Comparison of ENCODE assay signal across 8 cellular contexts in genomic region chr11:62560566-62561103, GRCh38. TPM values are rescaled to one million over a fixed set of nuclear protein-coding genes. Genes with fewer than 3 reads are reported as not detected.
DNase-seq lines count a peak whose midpoint lies in the region; ATAC-seq and TF ChIP-seq lines count a peak whose summit lies in the region.

No MANE protein-coding gene starts in this region.

- peaks cover 24% of the 10 kb centered on the region for H3K36me3 Mint-ChIP-seq in T-cell

- no peak overlapping the region for H2AFZ ChIP-seq in hepatocyte

- peaks cover 39% of the 10 kb centered on the region for H3K79me2 ChIP-seq in hepatocyte

- CTCF ChIA-PET in T-cell (lab: Charles Lee), result interaction anchor here (0.5 to 5.2 kb wide), 23 partner anchors 9 to 194 kb away, joined by 3 to 63 read pairs (median 4); partner anchors contain the start of genes EEF1G (in 2 of the 2), AHNAK (in 1 of the 2) and ZBTB3 (in 1 of the 2)

- POLR2A ChIA-PET in T-cell (lab: Charles Lee), result interaction anchor here (1.2 to 6.5 kb wide), 2 partner anchors 9 to 16 kb away, joined by 4 to 98 read pairs; partner anchors contain the start of gene AHNAK (in 1 of the 2)

- no peaks in the 10 kb centered on the region for H3K9me2 ChIP-seq in hepatocyte (replicated peaks; ENCODE audit: insufficient read depth)

- in situ Hi-C loops in astrocyte of the cerebellum (cut with HindIII; ENCODE audit: low sequenced_read_pairs), result no loop called here

- no peaks in the 10 kb centered on the region for H3K9me3 Mint-ChIP-seq in T-cell

- peak overlapping the region; percentile 61 for H3K9ac ChIP-seq in skeletal muscle satellite cell (ENCODE audit: low read depth, low read length)

- H3K27me3 Mint-ChIP-seq in T-cell, result no peaks in the 10 kb centered on the region

- H3K36me3 ChIP-seq in hepatocyte (replicated peaks; ENCODE audit: insufficient read depth, low read depth), result no peaks in the 10 kb centered on the region
- H3K36me3 ChIP-seq in skeletal muscle satellite cell (ENCODE audit: insufficient read depth, low read length), result peaks cover 55% of the 10 kb centered on the region

- peaks cover 9% of the 10 kb centered on the region for H4K20me1 ChIP-seq in hepatocyte (ENCODE audit: insufficient read depth, poor library complexity, severe bottlenecking)

- DNase-seq in D341Med (ENCODE audit: low spot score) (peak; percentile 73), HuH-7 (ENCODE audit: low spot score) (peak; percentile 72), T-cell (peak; percentile 39 to 87 (median 71)), astrocyte of the cerebellum (ENCODE audit: low read depth) (peak; percentile 96), hepatocyte (ENCODE audit: low spot score) (peak; percentile 96)

- peak overlapping the region; percentile 86 to 99 for H3K27ac Mint-ChIP-seq in T-cell

- WGBS in hepatocyte (ENCODE audit: low lambda C conversion rate, missing lambda C conversion rate), result 13% methylated on average over 2 of the region's 2 CpGs

- H3K4me2 ChIP-seq in hepatocyte (peak overlapping the region; percentile 30), skeletal muscle satellite cell (ENCODE audit: low read length) (peak overlapping the region; percentile 39)

- H3K4me1 ChIP-seq in hepatocyte (ENCODE audit: insufficient read depth), result peaks cover 25% of the 10 kb centered on the region
- peaks cover 58% of the 10 kb centered on the region for H3K4me1 ChIP-seq in skeletal muscle satellite cell (ENCODE audit: control insufficient read depth, insufficient read depth, low read length)

- TF ChIP-seq CTCF in astrocyte of the cerebellum (IDR thresholded peaks at IDR 0.05; ENCODE audit: low read depth, low read length, missing control alignments), result peak; percentile 91
- TF ChIP-seq CTCF in hepatocyte (IDR thresholded peaks at IDR 0.05; ENCODE audit: poor library complexity), result peak; percentile 80

- H3K27me3 ChIP-seq in hepatocyte (no peaks in the 10 kb centered on the region), skeletal muscle satellite cell (ENCODE audit: control insufficient read depth, insufficient read depth, low read length) (no peaks in the 10 kb centered on the region)

- H3K4me3 ChIP-seq in astrocyte of the cerebellum (ENCODE audit: low read depth, low read length) (no peak overlapping the region), hepatocyte (no peak overlapping the region), skeletal muscle satellite cell (ENCODE audit: low read length) (no peak overlapping the region)

- H3K9me3 ChIP-seq in hepatocyte (ENCODE audit: low read depth) (no peaks in the 10 kb centered on the region), skeletal muscle satellite cell (replicated peaks; ENCODE audit: low read length) (no peaks in the 10 kb centered on the region)

- peaks cover 54 to 61% (median 55%) of the 10 kb centered on the region in 3 donors for H3K4me1 Mint-ChIP-seq in T-cell

- peak overlapping the region; percentile 79 for H3K27ac ChIP-seq in hepatocyte

- no peak overlapping the region for H3K4me3 Mint-ChIP-seq in T-cell

- ATAC-seq in T-cell (replicated peaks in 1 of 4) (peak in 3 of 4 experiments; percentile 14 to 26 (median 25)), GM18519 (IDR thresholded peaks at IDR 0.05; ENCODE audit: low FRiP score, unreplicated experiment) (no peak), HG03571 (IDR thresholded peaks at IDR 0.05; ENCODE audit: unreplicated experiment) (no peak)

RNA-seq across cellular contexts. Expression of gene EEF1G, which starts 13.1 kb away (rescaled TPM):
- 1,000 to 10,000 TPM; 1,908 to 2,187 (median 2,119) TPM for total RNA-seq in T-cell
- 1,612 and 1,634 TPM in 2 replicates for total RNA-seq in hepatocyte
- polyA plus RNA-seq in hepatocyte, result 501 and 526 TPM in 2 replicates
- total RNA-seq in skeletal muscle satellite cell (2012; rRNA removed), result 999 and 1,397 TPM in 2 replicates

RNA-seq across cellular contexts. Expression of gene AHNAK, which starts 14.0 kb away (rescaled TPM):
- 100 to 1,000 TPM; 267 to 636 (median 395) TPM for total RNA-seq in T-cell
- total RNA-seq in hepatocyte, result 218 and 237 TPM in 2 replicates
- polyA plus RNA-seq in hepatocyte, result 38.0 and 47.6 TPM in 2 replicates
- total RNA-seq in skeletal muscle satellite cell (2012; rRNA removed), result 722 and 788 TPM in 2 replicates

RNA-seq across cellular contexts. Expression of gene TUT1, which starts 30.7 kb away (rescaled TPM):
- 10 to 100 TPM; 35.2 to 56.0 (median 42.9) TPM for total RNA-seq in T-cell
- total RNA-seq in hepatocyte, result 6.7 and 11.7 TPM in 2 replicates
- 14.2 and 16.5 TPM in 2 replicates for polyA plus RNA-seq in hepatocyte
- 6.1 and 8.1 TPM in 2 replicates for total RNA-seq in skeletal muscle satellite cell (2012; rRNA removed)

RNA-seq across cellular contexts. Expression of gene MTA2, which starts 41.0 kb away (rescaled TPM):
- total RNA-seq in T-cell (100 to 1,000 TPM; 151 to 185 (median 184) TPM), hepatocyte (46.8 and 53.1 TPM in 2 replicates)
- polyA plus RNA-seq in hepatocyte, result 17.1 and 25.6 TPM in 2 replicates
- total RNA-seq in skeletal muscle satellite cell (2012; rRNA removed), result 90.0 and 104 TPM in 2 replicates

RNA-seq across cellular contexts. Expression of gene EML3, which starts 51.9 kb away (rescaled TPM):
- total RNA-seq in T-cell, result 100 to 1,000 TPM; 160 to 372 (median 328) TPM
- total RNA-seq in hepatocyte, result 18.3 and 21.6 TPM in 2 replicates
- polyA plus RNA-seq in hepatocyte, result 22.6 and 51.0 TPM in 2 replicates
- 13.8 and 19.0 TPM in 2 replicates for total RNA-seq in skeletal muscle satellite cell (2012; rRNA removed)

Comparison
In these comparisons a context has a peak if more than half of its experiments do, and no peak if none do; other contexts are left out.
1. ATAC-seq: peak in T-cell (3 of 4); none in GM18519 (single experiment) and HG03571 (single experiment).
2. Peak in every context shown above with its lines, with median percentiles within 50 percentile points of each other: DNase-seq.